ENCODE assay signal across 31 cellular contexts in the genomic region with DNA sequence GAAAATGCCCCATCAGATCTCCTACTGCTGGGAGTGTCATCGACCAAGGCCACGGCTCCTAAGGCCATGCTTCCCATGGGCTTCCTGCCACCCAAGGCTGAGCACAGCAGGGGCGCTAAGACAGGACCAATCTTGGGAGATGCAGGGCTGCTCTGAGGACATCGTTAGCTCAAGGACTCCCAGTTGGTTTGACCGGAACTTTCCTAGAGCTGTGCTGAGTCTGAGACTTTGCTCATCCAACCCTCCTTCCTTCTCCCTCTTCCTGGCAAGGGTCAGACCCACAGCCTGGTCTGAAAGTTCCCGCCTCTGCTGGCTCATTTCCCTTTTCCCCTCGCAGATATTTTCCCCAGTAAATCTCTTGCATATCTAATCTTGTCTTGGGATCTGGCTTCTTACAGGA. TPM values are rescaled to one million over a fixed set of nuclear protein-coding genes. Genes with fewer than 3 reads are reported as not detected.
DNase-seq lines count a peak whose midpoint lies in the region; ATAC-seq and TF ChIP-seq lines count a peak whose summit lies in the region.
"Had no signal": no experiment of that assay in that cellular context is flagged by ENCODE, and none has a peak within 500 bp of the region (broad histone marks: within the 10 kb centered on the region; RNA-seq: fewer than 3 reads in every experiment).

No MANE protein-coding gene starts in this region.

- H3K27me3 Mint-ChIP-seq in endothelial cell (ENCODE audit: unreplicated experiment), result peaks cover 9% of the 10 kb centered on the region
- peaks cover 4 to 20% (median 14%) of the 10 kb centered on the region in 5 donors for H3K27me3 Mint-ChIP-seq in naive thymus-derived CD8-positive, alpha-beta T cell
- peaks cover 4% of the 10 kb centered on the region for H3K27me3 Mint-ChIP-seq in activated naive CD8-positive, alpha-beta T cell treated with anti-CD3 and anti-CD28 coated beads for 36 hours

- H3K36me3 Mint-ChIP-seq in endothelial cell (ENCODE audit: low read depth, unreplicated experiment), result peaks cover 6% of the 10 kb centered on the region
- peaks cover 0 to 5% (median 0%) of the 10 kb centered on the region in 3 donors for H3K36me3 Mint-ChIP-seq in naive thymus-derived CD8-positive, alpha-beta T cell
- H3K36me3 Mint-ChIP-seq in activated naive CD8-positive, alpha-beta T cell treated with anti-CD3 and anti-CD28 coated beads for 36 hours, result no peaks in the 10 kb centered on the region
- H3K36me3 Mint-ChIP-seq: activated naive CD8-positive, alpha-beta T cell treated with anti-CD3 and anti-CD28 coated beads, Interleukin-2, amount 10 ng/mL, durations not matched to agents 7 days and 5 days; CD8-positive, alpha-beta memory T cell; stimulated activated memory B cell treated with anti-CD40 and anti-IgM and Interleukin-4, amounts not matched to agents 10 μg/mL and 1 μg/mL and 100 μg/mL, for 72 hours had no signal

- POLR2A ChIA-PET in naive thymus-derived CD8-positive, alpha-beta T cell (lab: Charles Lee), result interaction anchor here (1.3 kb wide), 1 partner anchor 9 kb away, joined by 3 read pairs; no protein-coding TSS in a partner anchor

- peak in 3 of 4 donors; percentile 37 to 53 (median 38) for ATAC-seq in heart left ventricle
- ATAC-seq in naive thymus-derived CD8-positive, alpha-beta T cell, result no peak
- ATAC-seq: A549; stimulated activated memory B cell treated with anti-CD40 and anti-IgM and Interleukin-4, amounts not matched to agents 10 μg/mL and 1 μg/mL and 100 μg/mL, for 72 hours had no signal

- intact Hi-C loops in heart left ventricle (cut with DNase I) (no loop called here), cardiac septum (cut with DNase I) (no loop called here)

- peak overlapping the region; percentile 96 for H3K27ac Mint-ChIP-seq in endothelial cell (ENCODE audit: unreplicated experiment)
- H3K27ac Mint-ChIP-seq in naive thymus-derived CD8-positive, alpha-beta T cell, result peak overlapping the region in 7 of 10 donors; percentile 6 to 95 (median 79)
- H3K27ac Mint-ChIP-seq in activated naive CD8-positive, alpha-beta T cell treated with anti-CD3 and anti-CD28 coated beads for 36 hours, result no peak overlapping the region
- H3K27ac Mint-ChIP-seq: activated naive CD8-positive, alpha-beta T cell treated with anti-CD3 and anti-CD28 coated beads, Interleukin-2, amount 10 ng/mL, durations not matched to agents 7 days and 5 days; stimulated activated memory B cell treated with anti-CD40 and anti-IgM and Interleukin-4, amounts not matched to agents 10 μg/mL and 1 μg/mL and 100 μg/mL, for 72 hours had no signal

- H3K4me1 Mint-ChIP-seq in endothelial cell (ENCODE audit: unreplicated experiment), result peaks cover 36% of the 10 kb centered on the region
- peaks cover 19 to 29% (median 26%) of the 10 kb centered on the region in 4 donors for H3K4me1 Mint-ChIP-seq in naive thymus-derived CD8-positive, alpha-beta T cell
- peaks cover 15% of the 10 kb centered on the region for H3K4me1 Mint-ChIP-seq in activated naive CD8-positive, alpha-beta T cell treated with anti-CD3 and anti-CD28 coated beads for 36 hours

- H3K9me3 Mint-ChIP-seq in endothelial cell (ENCODE audit: unreplicated experiment), result no peaks in the 10 kb centered on the region
- no peaks in the 10 kb centered on the region for H3K9me3 Mint-ChIP-seq in naive thymus-derived CD8-positive, alpha-beta T cell
- no peaks in the 10 kb centered on the region for H3K9me3 Mint-ChIP-seq in activated naive CD8-positive, alpha-beta T cell treated with anti-CD3 and anti-CD28 coated beads for 36 hours
- H3K9me3 Mint-ChIP-seq: activated naive CD8-positive, alpha-beta T cell treated with anti-CD3 and anti-CD28 coated beads, Interleukin-2, amount 10 ng/mL, durations not matched to agents 7 days and 5 days; CD8-positive, alpha-beta memory T cell; stimulated activated memory B cell treated with anti-CD40 and anti-IgM and Interleukin-4, amounts not matched to agents 10 μg/mL and 1 μg/mL and 100 μg/mL, for 72 hours had no signal

- no peak overlapping the region for H3K27ac ChIP-seq in heart left ventricle
- H3K27ac ChIP-seq: A549, ascending aorta, coronary artery, esophagus muscularis mucosa, prostate gland, SJCRH30, WERI-Rb-1 had no signal

- 44 to 64% (median 58%) methylated on average over 7 of the region's 7 CpGs for WGBS in heart left ventricle, 4 donors

- TF ChIP-seq POLR2A in heart left ventricle (IDR thresholded peaks at IDR 0.05), result no peak

- no peak overlapping the region for H3K4me3 ChIP-seq in heart left ventricle
- H3K4me3 ChIP-seq: A549, ascending aorta, cardiac muscle cell, coronary artery, esophagus muscularis mucosa, prostate gland, SJCRH30 had no signal

- H3K36me3 ChIP-seq in heart left ventricle, result no peaks in the 10 kb centered on the region
- H3K36me3 ChIP-seq: ascending aorta, cardiac muscle cell, esophagus muscularis mucosa, prostate gland, SJCRH30, WERI-Rb-1 had no signal

- H3K4me3 Mint-ChIP-seq in endothelial cell (ENCODE audit: unreplicated experiment), result no peak overlapping the region
- H3K4me3 Mint-ChIP-seq in naive thymus-derived CD8-positive, alpha-beta T cell, result peak overlapping the region in 1 of 10 donors; percentile 76
- no peak overlapping the region for H3K4me3 Mint-ChIP-seq in activated naive CD8-positive, alpha-beta T cell treated with anti-CD3 and anti-CD28 coated beads for 36 hours
- H3K4me3 Mint-ChIP-seq: activated naive CD8-positive, alpha-beta T cell treated with anti-CD3 and anti-CD28 coated beads, Interleukin-2, amount 10 ng/mL, durations not matched to agents 7 days and 5 days; stimulated activated memory B cell treated with anti-CD40 and anti-IgM and Interleukin-4, amounts not matched to agents 10 μg/mL and 1 μg/mL and 100 μg/mL, for 72 hours had no signal

- no peaks in the 10 kb centered on the region for H3K9me3 ChIP-seq in heart left ventricle
- H3K9me3 ChIP-seq: A549, ascending aorta, esophagus muscularis mucosa, prostate gland, SJCRH30 had no signal

- H3K27me3 ChIP-seq in heart left ventricle, result no peaks in the 10 kb centered on the region
- H3K27me3 ChIP-seq: ascending aorta, cardiac muscle cell, SJCRH30 had no signal

- TF ChIP-seq CTCF in heart left ventricle (IDR thresholded peaks at IDR 0.05), result no peak
- TF ChIP-seq CTCF in endothelial cell (IDR thresholded peaks at IDR 0.05; ENCODE audit: unreplicated experiment), result no peak

- peaks cover 0 to 29% (median 16%) of the 10 kb centered on the region in 12 donors for H3K4me1 ChIP-seq in heart left ventricle
- H3K4me1 ChIP-seq: A549, ascending aorta, prostate gland, SJCRH30 had no signal

- DNase-seq in heart left ventricle, result no peak
- no peak for DNase-seq in cardiac septum (ENCODE audit: low spot score)
- no peak for DNase-seq in endothelial cell (ENCODE audit: low spot score)
- no peak for DNase-seq in naive thymus-derived CD8-positive, alpha-beta T cell
- DNase-seq in epidermal melanocyte (ENCODE audit: insufficient read length, low spot score), result no peak
- DNase-seq in activated CD8-positive, alpha-beta memory T cell treated with anti-CD3 and anti-CD28 coated beads for 24 hours, result no peak
- no peak for DNase-seq in NCI-H748 (lab: John Stamatoyannopoulos, UW; ENCODE audit: unreplicated experiment)
- no peak for DNase-seq in activated naive CD8-positive, alpha-beta T cell treated with anti-CD3 and anti-CD28 coated beads for 36 hours
- DNase-seq: activated CD4-positive, alpha-beta T cell treated with anti-CD3 and anti-CD28 coated beads for 48 hours; activated effector memory CD4-positive, alpha-beta T cell treated with Interleukin-2 at 50 U/mL for 16 hours; activated naive CD8-positive, alpha-beta T cell treated with anti-CD3 and anti-CD28 coated beads, Interleukin-2, amount 10 ng/mL, durations not matched to agents 7 days and 5 days; AML-193; DMS 273 treated with DMSO at 0.1 percent for 48 hours; foreskin fibroblast; NCI-H1417 treated with DMSO at 0.1 percent for 48 hours; NCI-H2029 treated with DMSO at 0.1 percent for 48 hours; NCI-H2227 treated with DMSO at 0.1 percent for 48 hours; NCI-H69; SJCRH30; SW 1271; T-helper 9 cell; WERI-Rb-1 had no signal

RNA-seq across cellular contexts. Expression of gene EPHB3, which starts 57.2 kb away (rescaled TPM):
- total RNA-seq in heart left ventricle, result 1 to 10 TPM in 8 of 9 donors, under 1 TPM in 1; 1.00 to 4.6 (median 2.4) TPM
- 1 to 10 TPM; 1.4 TPM for polyA plus RNA-seq in heart left ventricle
- 3.6 TPM for total RNA-seq in cardiac septum
- total RNA-seq in endothelial cell (ENCODE audit: unreplicated experiment), result 4.3 TPM
- total RNA-seq in naive thymus-derived CD8-positive, alpha-beta T cell, result not detected
- under 1 TPM; 0.23 to 0.59 (median 0.55) TPM for polyA plus RNA-seq in naive thymus-derived CD8-positive, alpha-beta T cell
- under 1 TPM; 0.04 to 0.16 TPM for total RNA-seq in activated naive CD8-positive, alpha-beta T cell treated with anti-CD3 and anti-CD28 coated beads for 36 hours
- total RNA-seq: activated CD8-positive, alpha-beta memory T cell treated with anti-CD3 and anti-CD28 coated beads for 36 hours had no signal

Comparison
In these comparisons a context has a peak if more than half of its experiments do, and no peak if none do; other contexts are left out.
1. ATAC-seq: peak in heart left ventricle (3 of 4); none in naive thymus-derived CD8-positive, alpha-beta T cell (0 of 2).